Comparison of ENCODE assay signal across 33 cellular contexts in the genomic region with DNA sequence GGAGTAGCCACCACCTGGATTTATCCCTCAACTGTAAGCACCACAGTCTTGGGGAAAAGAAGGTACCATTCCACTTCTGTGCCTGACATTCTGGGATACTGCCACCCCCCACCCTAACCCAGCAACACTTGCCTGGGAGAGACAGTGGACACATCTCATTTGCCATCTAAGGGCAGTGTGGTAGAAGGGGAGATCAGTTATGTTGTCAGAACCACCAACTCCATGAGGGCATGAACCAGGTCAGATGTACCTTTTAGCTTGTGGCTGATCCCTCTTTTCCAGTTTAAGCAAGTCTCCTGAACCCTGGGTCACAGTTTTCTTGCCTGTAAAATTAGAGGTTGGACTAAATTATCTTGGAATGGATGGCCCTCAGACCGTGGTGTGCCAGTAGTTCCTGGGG.
DNase-seq lines count a peak whose midpoint lies in the region; ATAC-seq and TF ChIP-seq lines count a peak whose summit lies in the region.
"Had no signal": no experiment of that assay in that cellular context is flagged by ENCODE, and none has a peak within 500 bp of the region (broad histone marks: within the 10 kb centered on the region; RNA-seq: fewer than 3 reads in every experiment).

No MANE protein-coding gene starts in this region.

- no peaks in the 10 kb centered on the region for H3K4me1 ChIP-seq in H9 (ENCODE audit: insufficient read depth, low read length)
- no peaks in the 10 kb centered on the region for H3K4me1 ChIP-seq in neural progenitor cell
- H3K4me1 ChIP-seq in vagina: no peaks in the 10 kb centered on the region
- peaks cover 2% of the 10 kb centered on the region for H3K4me1 ChIP-seq in ovary (ENCODE audit: insufficient read depth)
- H3K4me1 ChIP-seq: A549; BE2C; BLaER1; BLaER1 treated with 17β-estradiol and CSF1 and Interleukin-3, amounts not matched to agents 10 nM and 100 nM had no signal

- no peak for TF ChIP-seq EP300 in ovary (IDR thresholded peaks at IDR 0.05)

- H3K79me1 ChIP-seq in H9 (ENCODE audit: insufficient read depth, low read depth, low read length, poor library complexity, severe bottlenecking): no peaks in the 10 kb centered on the region

- H3K79me2 ChIP-seq in H9 (ENCODE audit: insufficient read depth, low read length): no peaks in the 10 kb centered on the region
- no peaks in the 10 kb centered on the region for H3K79me2 ChIP-seq in neural progenitor cell (ENCODE audit: low read depth)

- no peak overlapping the region for H3K4ac ChIP-seq in H9 (ENCODE audit: low read depth, low read length)

- H2BK15ac ChIP-seq in H9 (ENCODE audit: low read depth, low read length): no peak overlapping the region

- no peak overlapping the region for H4K8ac ChIP-seq in H9 (replicated peaks; ENCODE audit: insufficient read length, low read depth, low read length)

- H3F3A ChIP-seq in neural progenitor cell (ENCODE audit: low read depth): no peaks in the 10 kb centered on the region

- H3K27ac ChIP-seq in H9 (ENCODE audit: insufficient read length, low read depth, low read length) (no peak overlapping the region), neural progenitor cell (no peak overlapping the region), vagina (no peak overlapping the region), ovary (no peak overlapping the region)
- H3K27ac ChIP-seq: 22Rv1; A549; BLaER1; BLaER1 treated with 17β-estradiol and CSF1 and Interleukin-3, amounts not matched to agents 10 nM and 100 nM; C4-2B had no signal

- no peak overlapping the region for H2AK5ac ChIP-seq in H9 (ENCODE audit: insufficient read length, low read length)

- no peak overlapping the region for H2BK5ac ChIP-seq in H9 (ENCODE audit: insufficient read length, low read length)

- H3K27me3 Mint-ChIP-seq in H9 (ENCODE audit: low read depth) (no peaks in the 10 kb centered on the region; the same call in 1 of the 2 replicates), neural progenitor cell (ENCODE audit: insufficient read depth, low read depth) (no peaks in the 10 kb centered on the region), osteocyte (ENCODE audit: unreplicated experiment) (no peaks in the 10 kb centered on the region), CD14-positive monocyte (ENCODE audit: low read depth in 3 of 3) (peaks cover 0 to 4% (median 3%) of the 10 kb centered on the region in 3 donors)
- H3K27me3 Mint-ChIP-seq: B cell; CD4-positive, alpha-beta T cell; CD4-positive, CD25-positive, alpha-beta regulatory T cell had no signal

- H3K9ac ChIP-seq in H9 (ENCODE audit: extremely low read depth, insufficient read length, low read length) (no peak overlapping the region), neural progenitor cell (no peak overlapping the region)
- H3K9ac ChIP-seq: BLaER1; BLaER1 treated with 17β-estradiol and CSF1 and Interleukin-3, amounts not matched to agents 10 nM and 100 nM had no signal

- no peak overlapping the region for H4K5ac ChIP-seq in H9 (ENCODE audit: insufficient read length, low read depth, low read length)

- H3T11ph ChIP-seq in H9 (ENCODE audit: low read length): no peak overlapping the region

- no peak for TF ChIP-seq POLR2A in vagina (IDR thresholded peaks at IDR 0.05)
- no peak for TF ChIP-seq POLR2A in ovary (IDR thresholded peaks at IDR 0.05)

- H3K4me2 ChIP-seq in H9 (ENCODE audit: insufficient read depth, insufficient read length, low read length): no peak overlapping the region
- H3K4me2 ChIP-seq in neural progenitor cell: no peak overlapping the region
- H3K4me2 ChIP-seq: A549; BLaER1; BLaER1 treated with 17β-estradiol and CSF1 and Interleukin-3, amounts not matched to agents 10 nM and 100 nM had no signal

- H3K4me3 Mint-ChIP-seq in H9 (no peak overlapping the region), neural progenitor cell (no peak overlapping the region), osteocyte (ENCODE audit: unreplicated experiment) (no peak overlapping the region), CD14-positive monocyte (no peak overlapping the region)
- H3K4me3 Mint-ChIP-seq: B cell; CD4-positive, alpha-beta memory T cell; CD4-positive, alpha-beta T cell; CD4-positive, CD25-positive, alpha-beta regulatory T cell; CD8-positive, alpha-beta memory T cell; CD8-positive, alpha-beta T cell had no signal

- no peak overlapping the region for H2BK20ac ChIP-seq in H9 (ENCODE audit: low read depth, low read length, poor library complexity, severe bottlenecking)

- TF ChIP-seq CTCF in H9 (conservative IDR thresholded peaks at IDR 0.05) (no peak), neural progenitor cell (IDR thresholded peaks at IDR 0.05) (no peak), osteocyte (IDR thresholded peaks at IDR 0.05) (no peak), vagina (IDR thresholded peaks at IDR 0.05) (no peak), CD14-positive monocyte (IDR thresholded peaks at IDR 0.05) (no peak), ovary (IDR thresholded peaks at IDR 0.05) (no peak)

- intact Hi-C loops in vagina (cut with DNase I): no loop called here
- intact Hi-C loops in CD14-positive monocyte (cut with micrococcal nuclease): no loop called here
- intact Hi-C loops in ovary (cut with DNase I): no loop called here

- no peak overlapping the region for H3K56ac ChIP-seq in H9 (ENCODE audit: insufficient read length, low read depth, low read length)

- H3K27me3 ChIP-seq in H9 (ENCODE audit: insufficient read depth, low read length): no peaks in the 10 kb centered on the region
- no peaks in the 10 kb centered on the region for H3K27me3 ChIP-seq in neural progenitor cell
- no peaks in the 10 kb centered on the region for H3K27me3 ChIP-seq in vagina
- no peaks in the 10 kb centered on the region for H3K27me3 ChIP-seq in ovary
- H3K27me3 ChIP-seq: BE2C; BLaER1; BLaER1 treated with 17β-estradiol and CSF1 and Interleukin-3, amounts not matched to agents 10 nM and 100 nM had no signal

- no peak overlapping the region for H4K91ac ChIP-seq in H9 (ENCODE audit: insufficient read length, low read depth, low read length)

- H3K9me3 Mint-ChIP-seq in H9 (no peaks in the 10 kb centered on the region), neural progenitor cell (no peaks in the 10 kb centered on the region), osteocyte (ENCODE audit: unreplicated experiment) (peaks cover 10% of the 10 kb centered on the region), CD14-positive monocyte (peaks cover 0 to 2% (median 0%) of the 10 kb centered on the region in 7 donors)
- H3K9me3 Mint-ChIP-seq: CD4-positive, alpha-beta memory T cell; CD4-positive, alpha-beta T cell; CD8-positive, alpha-beta memory T cell; CD8-positive, alpha-beta T cell had no signal

- no CpG with 5 or more reads among the region's 1 CpG for WGBS in H9 (ENCODE audit: extremely low coverage, insufficient read length, low lambda C conversion rate)
- 47 to 71% (median 55%) methylated on average over 1 of the region's 1 CpG for WGBS in ovary, 3 donors

- H3K23me2 ChIP-seq in H9 (ENCODE audit: insufficient read length, low read depth, low read length, poor library complexity, severe bottlenecking): no peaks in the 10 kb centered on the region

- no peak overlapping the region for H2BK120ac ChIP-seq in H9 (ENCODE audit: low read depth, low read length, poor library complexity, severe bottlenecking)

- H3K9me3 ChIP-seq in H9 (ENCODE audit: control insufficient read depth, low read depth, low read length) (no peaks in the 10 kb centered on the region), neural progenitor cell (ENCODE audit: low read depth) (no peaks in the 10 kb centered on the region), vagina (no peaks in the 10 kb centered on the region), ovary (no peaks in the 10 kb centered on the region)
- H3K9me3 ChIP-seq: A549; BE2C; BLaER1; BLaER1 treated with 17β-estradiol and CSF1 and Interleukin-3, amounts not matched to agents 10 nM and 100 nM; Caco-2 had no signal

- H3K36me3 Mint-ChIP-seq in H9 (ENCODE audit: insufficient read depth in 1 of 3, low read depth in 3 of 3): no peaks in the 10 kb centered on the region
- H3K36me3 Mint-ChIP-seq in neural progenitor cell: no peaks in the 10 kb centered on the region
- no peaks in the 10 kb centered on the region for H3K36me3 Mint-ChIP-seq in osteocyte (ENCODE audit: unreplicated experiment)
- no peaks in the 10 kb centered on the region for H3K36me3 Mint-ChIP-seq in CD14-positive monocyte
- H3K36me3 Mint-ChIP-seq: CD4-positive, alpha-beta memory T cell; CD4-positive, CD25-positive, alpha-beta regulatory T cell; CD8-positive, alpha-beta memory T cell; CD8-positive, alpha-beta T cell had no signal

- H3K18ac ChIP-seq in H9 (ENCODE audit: insufficient read length, low read depth, low read length): peak overlapping the region; percentile 42

- DNase-seq in H9: no peak
- no peak for DNase-seq in neural progenitor cell (ENCODE audit: low spot score)
- DNase-seq in osteocyte (ENCODE audit: extremely low spot score, unreplicated experiment): peak; percentile 59
- peak; percentile 34 to 78 for DNase-seq in vagina (ENCODE audit: extremely low spot score in 2 of 2)
- no peak for DNase-seq in UCSD-AML1 (lab: John Stamatoyannopoulos, UW; ENCODE audit: unreplicated experiment)
- DNase-seq in CD14-positive monocyte (ENCODE audit: low spot score): no peak
- DNase-seq in ovary: no peak
- DNase-seq: 8988T; ACHN; AML-193; BE2C; C1 segment of cervical spinal cord; Caco-2; Calu3; CD4-positive, alpha-beta memory T cell; CD4-positive, alpha-beta T cell; CD4-positive, CD25-positive, alpha-beta regulatory T cell; CD8-positive, alpha-beta memory T cell; CD8-positive, alpha-beta T cell; COR-L47; DMS 273 treated with DMSO at 0.1 percent for 48 hours; DMS153; DMS53; DMS79; DND-41; EL had no signal

- H3K36me3 ChIP-seq in neural progenitor cell (no peaks in the 10 kb centered on the region), vagina (no peaks in the 10 kb centered on the region), ovary (no peaks in the 10 kb centered on the region)
- H3K36me3 ChIP-seq: BE2C; BLaER1; BLaER1 treated with 17β-estradiol and CSF1 and Interleukin-3, amounts not matched to agents 10 nM and 100 nM had no signal

- no peak overlapping the region for H3K14ac ChIP-seq in H9 (ENCODE audit: insufficient read depth, low read length)

- H2AFZ ChIP-seq in H9 (ENCODE audit: low read length): no peak overlapping the region
- peak overlapping the region; percentile 26 for H2AFZ ChIP-seq in neural progenitor cell (replicated peaks)

- peaks cover 6 to 9% of the 10 kb centered on the region in 2 experiments for H3K4me1 Mint-ChIP-seq in H9
- no peaks in the 10 kb centered on the region for H3K4me1 Mint-ChIP-seq in neural progenitor cell
- no peaks in the 10 kb centered on the region for H3K4me1 Mint-ChIP-seq in osteocyte (ENCODE audit: unreplicated experiment)
- H3K4me1 Mint-ChIP-seq in CD14-positive monocyte: peaks cover 3% of the 10 kb centered on the region
- H3K4me1 Mint-ChIP-seq: B cell; CD4-positive, alpha-beta memory T cell; CD4-positive, CD25-positive, alpha-beta regulatory T cell; CD8-positive, alpha-beta memory T cell had no signal

- no peak overlapping the region for H3K23ac ChIP-seq in H9 (ENCODE audit: insufficient read length, low read depth, low read length)

- H3K4me3 ChIP-seq in neural progenitor cell (no peak overlapping the region), vagina (no peak overlapping the region), ovary (no peak overlapping the region)
- H3K4me3 ChIP-seq: A549; BLaER1; BLaER1 treated with 17β-estradiol and CSF1 and Interleukin-3, amounts not matched to agents 10 nM and 100 nM had no signal

- no peak for ATAC-seq in HG03521 (IDR thresholded peaks at IDR 0.05; ENCODE audit: unreplicated experiment)
- ATAC-seq: A549; CD8-positive, alpha-beta T cell had no signal

- H3K27ac Mint-ChIP-seq in H9 (no peak overlapping the region), neural progenitor cell (no peak overlapping the region), osteocyte (ENCODE audit: unreplicated experiment) (no peak overlapping the region), CD14-positive monocyte (no peak overlapping the region)
- H3K27ac Mint-ChIP-seq: B cell; CD4-positive, alpha-beta memory T cell; CD4-positive, alpha-beta T cell; CD4-positive, CD25-positive, alpha-beta regulatory T cell; CD8-positive, alpha-beta memory T cell; CD8-positive, alpha-beta T cell had no signal

- H2BK12ac ChIP-seq in H9 (ENCODE audit: insufficient read length, low read depth, low read length): no peak overlapping the region

- H4K20me1 ChIP-seq in H9 (ENCODE audit: control insufficient read depth, insufficient read depth, insufficient read length) (no peaks in the 10 kb centered on the region), neural progenitor cell (ENCODE audit: low read depth) (no peaks in the 10 kb centered on the region)
- H4K20me1 ChIP-seq: BLaER1; BLaER1 treated with 17β-estradiol and CSF1 and Interleukin-3, amounts not matched to agents 10 nM and 100 nM had no signal

Comparison
In these comparisons a context has a peak if more than half of its experiments do, and no peak if none do; other contexts are left out.
1. DNase-seq: peak in osteocyte (single experiment) and vagina (2 of 2); none in H9 (single experiment), neural progenitor cell (single experiment), UCSD-AML1 (single experiment), CD14-positive monocyte (single experiment) and ovary (0 of 5).